In the genomic region with DNA sequence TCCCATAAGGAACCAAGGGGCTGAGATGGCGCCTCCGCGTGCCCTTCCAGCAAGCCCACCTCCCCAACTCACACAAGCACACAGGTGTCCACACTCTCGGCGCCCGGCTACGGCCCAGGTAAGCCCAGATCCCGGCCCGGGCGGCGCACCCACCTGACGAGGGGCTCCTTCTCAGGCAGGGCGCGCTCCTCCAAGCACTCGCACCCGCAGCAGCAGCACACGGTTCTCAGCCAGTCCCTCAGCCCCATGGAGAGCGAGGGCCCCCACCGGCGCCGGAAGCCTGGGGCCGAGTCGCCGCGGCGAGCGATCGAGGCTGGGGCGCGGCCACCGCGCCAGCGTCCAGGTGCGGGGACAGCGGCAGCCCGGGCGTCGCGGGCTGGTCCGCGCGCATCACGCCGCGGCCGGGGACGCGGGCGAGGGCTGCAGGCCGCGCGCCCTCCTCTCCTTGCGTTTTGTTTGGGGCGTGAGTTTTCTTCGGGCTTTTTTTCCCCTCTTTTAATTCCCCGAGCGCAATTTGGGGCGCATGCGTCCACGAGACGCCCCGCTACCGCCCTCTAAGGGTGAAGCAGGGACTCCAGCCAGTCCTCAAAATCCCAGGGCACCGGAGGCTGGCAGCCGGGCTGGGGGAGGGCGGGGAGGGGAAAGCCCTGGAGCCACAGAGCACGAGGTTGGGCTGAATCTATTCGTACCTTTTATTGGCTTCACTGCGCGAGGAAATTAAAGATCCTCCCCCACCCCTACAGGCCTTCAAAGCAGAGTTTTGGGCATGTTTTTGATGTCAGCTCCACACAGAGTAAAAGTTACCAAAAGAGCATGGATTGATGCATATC, we compare ENCODE assay signal across 1 cellular context.
TF ChIP-seq lines count a peak whose summit lies in the region.

A gene with protein sequence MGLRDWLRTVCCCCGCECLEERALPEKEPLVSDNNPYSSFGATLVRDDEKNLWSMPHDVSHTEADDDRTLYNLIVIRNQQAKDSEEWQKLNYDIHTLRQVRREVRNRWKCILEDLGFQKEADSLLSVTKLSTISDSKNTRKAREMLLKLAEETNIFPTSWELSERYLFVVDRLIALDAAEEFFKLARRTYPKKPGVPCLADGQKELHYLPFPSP (minus strand): TSS at position 472 of the 830 bp plus-strand sequence. CDS start 224 bp downstream, at position 248.

TF ChIP-seq in HepG2, 621 proteins besides CTCF, POLR2A, EP300 and RAD21 (continued from another document and continues in another):
- TF ChIP-seq ZNF878 (CRISPR knock-in tag; IDR thresholded peaks at IDR 0.05) = no peak
- peak; percentile 40; the same call in 1 of the 2 replicates for TF ChIP-seq HOXA3 (CRISPR knock-in tag; IDR thresholded peaks at IDR 0.05)
- no peak for TF ChIP-seq SP2 (CRISPR knock-in tag; IDR thresholded peaks at IDR 0.05)
- TF ChIP-seq DNMT3B (CRISPR knock-in tag; conservative IDR thresholded peaks at IDR 0.05) = no peak
- TF ChIP-seq TCF7 (IDR thresholded peaks at IDR 0.05; ENCODE audit: low read depth) = no peak
- TF ChIP-seq POLR2AphosphoS2 (IDR thresholded peaks at IDR 0.05; ENCODE audit: low read depth, low read length) = no peak
- TF ChIP-seq, protein P1, sequence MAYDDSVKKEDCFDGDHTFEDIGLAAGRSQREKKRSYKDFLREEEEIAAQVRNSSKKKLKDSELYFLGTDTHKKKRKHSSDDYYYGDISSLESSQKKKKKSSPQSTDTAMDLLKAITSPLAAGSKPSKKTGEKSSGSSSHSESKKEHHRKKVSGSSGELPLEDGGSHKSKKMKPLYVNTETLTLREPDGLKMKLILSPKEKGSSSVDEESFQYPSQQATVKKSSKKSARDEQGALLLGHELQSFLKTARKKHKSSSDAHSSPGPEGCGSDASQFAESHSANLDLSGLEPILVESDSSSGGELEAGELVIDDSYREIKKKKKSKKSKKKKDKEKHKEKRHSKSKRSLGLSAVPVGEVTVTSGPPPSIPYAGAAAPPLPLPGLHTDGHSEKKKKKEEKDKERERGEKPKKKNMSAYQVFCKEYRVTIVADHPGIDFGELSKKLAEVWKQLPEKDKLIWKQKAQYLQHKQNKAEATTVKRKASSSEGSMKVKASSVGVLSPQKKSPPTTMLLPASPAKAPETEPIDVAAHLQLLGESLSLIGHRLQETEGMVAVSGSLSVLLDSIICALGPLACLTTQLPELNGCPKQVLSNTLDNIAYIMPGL (CRISPR knock-in tag; IDR thresholded peaks at IDR 0.05; ENCODE audit: borderline replicate concordance in 1 of 2, low read depth in 1 of 2) = peak in 1 of 2 experiments; percentile 88; a peak in 2 of 4 replicates
- TF ChIP-seq, protein P2, sequence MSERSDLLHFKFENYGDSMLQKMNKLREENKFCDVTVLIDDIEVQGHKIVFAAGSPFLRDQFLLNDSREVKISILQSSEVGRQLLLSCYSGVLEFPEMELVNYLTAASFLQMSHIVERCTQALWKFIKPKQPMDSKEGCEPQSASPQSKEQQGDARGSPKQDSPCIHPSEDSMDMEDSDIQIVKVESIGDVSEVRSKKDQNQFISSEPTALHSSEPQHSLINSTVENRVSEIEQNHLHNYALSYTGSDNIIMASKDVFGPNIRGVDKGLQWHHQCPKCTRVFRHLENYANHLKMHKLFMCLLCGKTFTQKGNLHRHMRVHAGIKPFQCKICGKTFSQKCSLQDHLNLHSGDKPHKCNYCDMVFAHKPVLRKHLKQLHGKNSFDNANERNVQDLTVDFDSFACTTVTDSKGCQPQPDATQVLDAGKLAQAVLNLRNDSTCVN (CRISPR knock-in tag; IDR thresholded peaks at IDR 0.05; ENCODE audit: borderline replicate concordance) = peak; percentile 60; the same call in 1 of the 2 replicates
- peak; percentile 89; the same call in 1 of the 2 replicates for TF ChIP-seq GTF3A (CRISPR knock-in tag; conservative IDR thresholded peaks at IDR 0.05)
- TF ChIP-seq LCORL (IDR thresholded peaks at IDR 0.05) = no peak
- TF ChIP-seq LCORL (CRISPR knock-in tag; IDR thresholded peaks at IDR 0.05) = peak; percentile 61; the same call in 1 of the 2 replicates
- no peak for TF ChIP-seq ZNF660 (CRISPR knock-in tag; IDR thresholded peaks at IDR 0.05; ENCODE audit: borderline replicate concordance, low read depth)
- TF ChIP-seq, protein P3, sequence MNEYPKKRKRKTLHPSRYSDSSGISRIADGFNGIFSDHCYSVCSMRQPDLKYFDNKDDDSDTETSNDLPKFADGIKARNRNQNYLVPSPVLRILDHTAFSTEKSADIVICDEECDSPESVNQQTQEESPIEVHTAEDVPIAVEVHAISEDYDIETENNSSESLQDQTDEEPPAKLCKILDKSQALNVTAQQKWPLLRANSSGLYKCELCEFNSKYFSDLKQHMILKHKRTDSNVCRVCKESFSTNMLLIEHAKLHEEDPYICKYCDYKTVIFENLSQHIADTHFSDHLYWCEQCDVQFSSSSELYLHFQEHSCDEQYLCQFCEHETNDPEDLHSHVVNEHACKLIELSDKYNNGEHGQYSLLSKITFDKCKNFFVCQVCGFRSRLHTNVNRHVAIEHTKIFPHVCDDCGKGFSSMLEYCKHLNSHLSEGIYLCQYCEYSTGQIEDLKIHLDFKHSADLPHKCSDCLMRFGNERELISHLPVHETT (CRISPR knock-in tag; conservative IDR thresholded peaks at IDR 0.05) = peak; percentile 73; the same call in 1 of the 2 replicates
- TF ChIP-seq CBX2 (IDR thresholded peaks at IDR 0.05; ENCODE audit: low read depth, low read length) = no peak
- TF ChIP-seq CBX2 (CRISPR knock-in tag; IDR thresholded peaks at IDR 0.05; ENCODE audit: low read depth) = 0 out of 2 replicates have a peak, but pooled peaks have one; percentile 33
- peak; percentile 74 for TF ChIP-seq AGO1 (IDR thresholded peaks at IDR 0.05; ENCODE audit: low read depth, low read length, poor library complexity, severe bottlenecking)
- no peak for TF ChIP-seq ZNF839 (CRISPR knock-in tag; IDR thresholded peaks at IDR 0.05; ENCODE audit: borderline replicate concordance)
- TF ChIP-seq POLR2G (IDR thresholded peaks at IDR 0.05; ENCODE audit: low read depth, low read length) = peak; percentile 50; the same call in 1 of the 2 replicates
- no peak for TF ChIP-seq ZNF614 (CRISPR knock-in tag; IDR thresholded peaks at IDR 0.05; ENCODE audit: borderline replicate concordance)
- TF ChIP-seq, protein P4, sequence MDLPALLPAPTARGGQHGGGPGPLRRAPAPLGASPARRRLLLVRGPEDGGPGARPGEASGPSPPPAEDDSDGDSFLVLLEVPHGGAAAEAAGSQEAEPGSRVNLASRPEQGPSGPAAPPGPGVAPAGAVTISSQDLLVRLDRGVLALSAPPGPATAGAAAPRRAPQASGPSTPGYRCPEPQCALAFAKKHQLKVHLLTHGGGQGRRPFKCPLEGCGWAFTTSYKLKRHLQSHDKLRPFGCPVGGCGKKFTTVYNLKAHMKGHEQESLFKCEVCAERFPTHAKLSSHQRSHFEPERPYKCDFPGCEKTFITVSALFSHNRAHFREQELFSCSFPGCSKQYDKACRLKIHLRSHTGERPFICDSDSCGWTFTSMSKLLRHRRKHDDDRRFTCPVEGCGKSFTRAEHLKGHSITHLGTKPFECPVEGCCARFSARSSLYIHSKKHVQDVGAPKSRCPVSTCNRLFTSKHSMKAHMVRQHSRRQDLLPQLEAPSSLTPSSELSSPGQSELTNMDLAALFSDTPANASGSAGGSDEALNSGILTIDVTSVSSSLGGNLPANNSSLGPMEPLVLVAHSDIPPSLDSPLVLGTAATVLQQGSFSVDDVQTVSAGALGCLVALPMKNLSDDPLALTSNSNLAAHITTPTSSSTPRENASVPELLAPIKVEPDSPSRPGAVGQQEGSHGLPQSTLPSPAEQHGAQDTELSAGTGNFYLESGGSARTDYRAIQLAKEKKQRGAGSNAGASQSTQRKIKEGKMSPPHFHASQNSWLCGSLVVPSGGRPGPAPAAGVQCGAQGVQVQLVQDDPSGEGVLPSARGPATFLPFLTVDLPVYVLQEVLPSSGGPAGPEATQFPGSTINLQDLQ (CRISPR knock-in tag; IDR thresholded peaks at IDR 0.05) = peak; percentile 56; the same call in 1 of the 2 replicates
- TF ChIP-seq DMAP1 (CRISPR knock-in tag; IDR thresholded peaks at IDR 0.05) = peak; percentile 42; the same call in 1 of the 2 replicates
- TF ChIP-seq, protein P5, sequence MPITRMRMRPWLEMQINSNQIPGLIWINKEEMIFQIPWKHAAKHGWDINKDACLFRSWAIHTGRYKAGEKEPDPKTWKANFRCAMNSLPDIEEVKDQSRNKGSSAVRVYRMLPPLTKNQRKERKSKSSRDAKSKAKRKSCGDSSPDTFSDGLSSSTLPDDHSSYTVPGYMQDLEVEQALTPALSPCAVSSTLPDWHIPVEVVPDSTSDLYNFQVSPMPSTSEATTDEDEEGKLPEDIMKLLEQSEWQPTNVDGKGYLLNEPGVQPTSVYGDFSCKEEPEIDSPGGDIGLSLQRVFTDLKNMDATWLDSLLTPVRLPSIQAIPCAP (CRISPR knock-in tag; IDR thresholded peaks at IDR 0.05; ENCODE audit: low read depth) = 0 out of 2 replicates have a peak, but pooled peaks have one; percentile 44
- no peak for TF ChIP-seq NFYB (CRISPR knock-in tag; IDR thresholded peaks at IDR 0.05)
- TF ChIP-seq, protein P6, sequence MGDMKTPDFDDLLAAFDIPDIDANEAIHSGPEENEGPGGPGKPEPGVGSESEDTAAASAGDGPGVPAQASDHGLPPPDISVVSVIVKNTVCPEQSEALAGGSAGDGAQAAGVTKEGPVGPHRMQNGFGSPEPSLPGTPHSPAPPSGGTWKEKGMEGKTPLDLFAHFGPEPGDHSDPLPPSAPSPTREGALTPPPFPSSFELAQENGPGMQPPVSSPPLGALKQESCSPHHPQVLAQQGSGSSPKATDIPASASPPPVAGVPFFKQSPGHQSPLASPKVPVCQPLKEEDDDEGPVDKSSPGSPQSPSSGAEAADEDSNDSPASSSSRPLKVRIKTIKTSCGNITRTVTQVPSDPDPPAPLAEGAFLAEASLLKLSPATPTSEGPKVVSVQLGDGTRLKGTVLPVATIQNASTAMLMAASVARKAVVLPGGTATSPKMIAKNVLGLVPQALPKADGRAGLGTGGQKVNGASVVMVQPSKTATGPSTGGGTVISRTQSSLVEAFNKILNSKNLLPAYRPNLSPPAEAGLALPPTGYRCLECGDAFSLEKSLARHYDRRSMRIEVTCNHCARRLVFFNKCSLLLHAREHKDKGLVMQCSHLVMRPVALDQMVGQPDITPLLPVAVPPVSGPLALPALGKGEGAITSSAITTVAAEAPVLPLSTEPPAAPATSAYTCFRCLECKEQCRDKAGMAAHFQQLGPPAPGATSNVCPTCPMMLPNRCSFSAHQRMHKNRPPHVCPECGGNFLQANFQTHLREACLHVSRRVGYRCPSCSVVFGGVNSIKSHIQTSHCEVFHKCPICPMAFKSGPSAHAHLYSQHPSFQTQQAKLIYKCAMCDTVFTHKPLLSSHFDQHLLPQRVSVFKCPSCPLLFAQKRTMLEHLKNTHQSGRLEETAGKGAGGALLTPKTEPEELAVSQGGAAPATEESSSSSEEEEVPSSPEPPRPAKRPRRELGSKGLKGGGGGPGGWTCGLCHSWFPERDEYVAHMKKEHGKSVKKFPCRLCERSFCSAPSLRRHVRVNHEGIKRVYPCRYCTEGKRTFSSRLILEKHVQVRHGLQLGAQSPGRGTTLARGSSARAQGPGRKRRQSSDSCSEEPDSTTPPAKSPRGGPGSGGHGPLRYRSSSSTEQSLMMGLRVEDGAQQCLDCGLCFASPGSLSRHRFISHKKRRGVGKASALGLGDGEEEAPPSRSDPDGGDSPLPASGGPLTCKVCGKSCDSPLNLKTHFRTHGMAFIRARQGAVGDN (CRISPR knock-in tag; IDR thresholded peaks at IDR 0.05) = peak; percentile 84
- TF ChIP-seq, protein P7, sequence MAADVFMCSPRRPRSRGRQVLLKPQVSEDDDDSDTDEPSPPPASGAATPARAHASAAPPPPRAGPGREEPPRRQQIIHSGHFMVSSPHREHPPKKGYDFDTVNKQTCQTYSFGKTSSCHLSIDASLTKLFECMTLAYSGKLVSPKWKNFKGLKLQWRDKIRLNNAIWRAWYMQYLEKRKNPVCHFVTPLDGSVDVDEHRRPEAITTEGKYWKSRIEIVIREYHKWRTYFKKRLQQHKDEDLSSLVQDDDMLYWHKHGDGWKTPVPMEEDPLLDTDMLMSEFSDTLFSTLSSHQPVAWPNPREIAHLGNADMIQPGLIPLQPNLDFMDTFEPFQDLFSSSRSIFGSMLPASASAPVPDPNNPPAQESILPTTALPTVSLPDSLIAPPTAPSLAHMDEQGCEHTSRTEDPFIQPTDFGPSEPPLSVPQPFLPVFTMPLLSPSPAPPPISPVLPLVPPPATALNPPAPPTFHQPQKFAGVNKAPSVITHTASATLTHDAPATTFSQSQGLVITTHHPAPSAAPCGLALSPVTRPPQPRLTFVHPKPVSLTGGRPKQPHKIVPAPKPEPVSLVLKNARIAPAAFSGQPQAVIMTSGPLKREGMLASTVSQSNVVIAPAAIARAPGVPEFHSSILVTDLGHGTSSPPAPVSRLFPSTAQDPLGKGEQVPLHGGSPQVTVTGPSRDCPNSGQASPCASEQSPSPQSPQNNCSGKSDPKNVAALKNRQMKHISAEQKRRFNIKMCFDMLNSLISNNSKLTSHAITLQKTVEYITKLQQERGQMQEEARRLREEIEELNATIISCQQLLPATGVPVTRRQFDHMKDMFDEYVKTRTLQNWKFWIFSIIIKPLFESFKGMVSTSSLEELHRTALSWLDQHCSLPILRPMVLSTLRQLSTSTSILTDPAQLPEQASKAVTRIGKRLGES (CRISPR knock-in tag; IDR thresholded peaks at IDR 0.05; ENCODE audit: borderline replicate concordance) = no peak
- 0 out of 2 replicates have a peak, but pooled peaks have one; percentile 46 for TF ChIP-seq ZBTB38 (CRISPR knock-in tag; IDR thresholded peaks at IDR 0.05)
- no peak for TF ChIP-seq SP5 (CRISPR knock-in tag; IDR thresholded peaks at IDR 0.05; ENCODE audit: borderline replicate concordance, low read depth)
- TF ChIP-seq CC2D1A (CRISPR knock-in tag; IDR thresholded peaks at IDR 0.05) = no peak
- TF ChIP-seq, protein P8, sequence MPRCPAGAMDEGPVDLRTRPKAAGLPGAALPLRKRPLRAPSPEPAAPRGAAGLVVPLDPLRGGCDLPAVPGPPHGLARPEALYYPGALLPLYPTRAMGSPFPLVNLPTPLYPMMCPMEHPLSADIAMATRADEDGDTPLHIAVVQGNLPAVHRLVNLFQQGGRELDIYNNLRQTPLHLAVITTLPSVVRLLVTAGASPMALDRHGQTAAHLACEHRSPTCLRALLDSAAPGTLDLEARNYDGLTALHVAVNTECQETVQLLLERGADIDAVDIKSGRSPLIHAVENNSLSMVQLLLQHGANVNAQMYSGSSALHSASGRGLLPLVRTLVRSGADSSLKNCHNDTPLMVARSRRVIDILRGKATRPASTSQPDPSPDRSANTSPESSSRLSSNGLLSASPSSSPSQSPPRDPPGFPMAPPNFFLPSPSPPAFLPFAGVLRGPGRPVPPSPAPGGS (CRISPR knock-in tag; IDR thresholded peaks at IDR 0.05) = peak; percentile 64; the same call in 1 of the 2 replicates
- TF ChIP-seq ZNF292 (CRISPR knock-in tag; IDR thresholded peaks at IDR 0.05; ENCODE audit: borderline replicate concordance, low read depth) = no peak
- no peak for TF ChIP-seq NBN (conservative IDR thresholded peaks at IDR 0.05)
- TF ChIP-seq FOSL1 (CRISPR knock-in tag; IDR thresholded peaks at IDR 0.05; ENCODE audit: borderline replicate concordance) = peak; percentile 8; the same call in 1 of the 2 replicates
